In genomic region chr11:74592441-74593362, GRCh38 we compare ENCODE assay signal across 8 cellular contexts. TPM values are rescaled to one million over a fixed set of nuclear protein-coding genes. Genes with fewer than 3 reads are reported as not detected.
DNase-seq lines count a peak whose midpoint lies in the region; ATAC-seq and TF ChIP-seq lines count a peak whose summit lies in the region.

Gene POLD3, plus strand, starts transcription at chr11:74592582. Its CDS starts 77 bp downstream, at chr11:74592659.

- peak within 1 kb of the TSS; percentile 95 to 99 for H3K27ac Mint-ChIP-seq in activated naive CD4-positive, alpha-beta T cell treated with anti-CD3 and anti-CD28 coated beads, Interleukin-2, amount 50 U/mL, for 72 hours

- peaks cover 22 to 41% of the 10 kb centered on the region in 2 donors for H3K36me3 Mint-ChIP-seq in activated naive CD4-positive, alpha-beta T cell treated with anti-CD3 and anti-CD28 coated beads, Interleukin-2, amount 50 U/mL, for 72 hours

- POLR2A ChIA-PET in GM10248 (lab: Yijun Ruan, JAX): interaction anchor here (1.5 kb wide), 1 partner anchor 100 kb away, joined by 4 read pairs; no protein-coding TSS in a partner anchor

- H3K27ac ChIP-seq in temporal lobe (ENCODE audit: low read depth, low read length): peak within 1 kb of the TSS; percentile 48

- DNase-seq in GM10248 (ENCODE audit: extremely low spot score): peak; percentile 92
- peak; percentile 96 for DNase-seq in NCI-H1105 (lab: John Stamatoyannopoulos, UW)
- DNase-seq in SKM-1 treated with dmso at 0.1 percent for 144 hours (lab: John Stamatoyannopoulos, UW; ENCODE audit: unreplicated experiment): peak; percentile 84
- peak; percentile 89 to 95 for DNase-seq in activated naive CD4-positive, alpha-beta T cell treated with anti-CD3 and anti-CD28 coated beads, Interleukin-2, amount 50 U/mL, for 72 hours (ENCODE audit: low spot score in 2 of 2)
- peak; percentile 44 for DNase-seq in glomerular endothelial cell (ENCODE audit: extremely low read depth, low read depth, low spot score)
- DNase-seq in omental fat pad (ENCODE audit: low spot score): peak; percentile 91

- no peaks in the 10 kb centered on the region for H3K9me3 Mint-ChIP-seq in activated naive CD4-positive, alpha-beta T cell treated with anti-CD3 and anti-CD28 coated beads, Interleukin-2, amount 50 U/mL, for 72 hours

- ATAC-seq in HG02642 (IDR thresholded peaks at IDR 0.05; ENCODE audit: poor library complexity, unreplicated experiment): peak; percentile 90
- ATAC-seq in activated naive CD4-positive, alpha-beta T cell treated with anti-CD3 and anti-CD28 coated beads, Interleukin-2, amount 50 U/mL, for 72 hours: peak; percentile 99
- ATAC-seq in omental fat pad (ENCODE audit: low FRiP score): peak; percentile 97

- no peak for TF ChIP-seq CTCF in GM10248 (IDR thresholded peaks at IDR 0.05; ENCODE audit: control extremely low read depth, extremely low read depth, low read depth, missing control alignments)
- no peak for TF ChIP-seq CTCF in omental fat pad (IDR thresholded peaks at IDR 0.05)

- CTCF ChIA-PET in GM10248 (lab: Yijun Ruan, JAX): interaction anchor here (0.8 to 2.6 kb wide), 9 partner anchors 9 to 140 kb away, joined by 3 to 9 read pairs (median 5); no protein-coding TSS in a partner anchor

RNA-seq across cellular contexts. Expression of gene POLD3, which starts in this region (rescaled TPM):
- total RNA-seq in activated naive CD4-positive, alpha-beta T cell treated with anti-CD3 and anti-CD28 coated beads, Interleukin-2, amount 50 U/mL, for 72 hours: 10 to 100 TPM; 65.9 to 79.3 TPM
- 6.5 and 12.1 TPM in 2 replicates for total RNA-seq in glomerular endothelial cell
- total RNA-seq in omental fat pad: 10 to 100 TPM in 3 of 4 donors, 1 to 10 TPM in 1; 9.7 to 17.5 (median 12.1) TPM
- total RNA-seq in temporal lobe: 11.8 TPM

Comparison
In these comparisons a context has a peak if more than half of its experiments do, and no peak if none do; other contexts are left out.
1. Peak in every context shown above with its lines: DNase-seq, ATAC-seq and H3K27ac ChIP-seq.
2. DNase-seq: peak in every context shown above with its lines; median percentile 96 in NCI-H1105; 92 in GM10248; 92 in activated naive CD4-positive, alpha-beta T cell treated with anti-CD3 and anti-CD28 coated beads, Interleukin-2, amount 50 U/mL, for 72 hours; 91 in omental fat pad; 84 in SKM-1 treated with dmso at 0.1 percent for 144 hours; 44 in glomerular endothelial cell.